In genomic region chr12:84842406-84843013, GRCh38 we compare ENCODE assay signal across 9 cellular contexts.
DNase-seq lines count a peak whose midpoint lies in the region; ATAC-seq, FAIRE-seq and TF ChIP-seq lines count a peak whose summit lies in the region.
"Had no signal": no experiment of that assay in that cellular context is flagged by ENCODE, and none has a peak within 500 bp of the region (broad histone marks: within the 10 kb centered on the region; RNA-seq: fewer than 3 reads in every experiment).

No MANE protein-coding gene starts in this region.

- in situ Hi-C loops in GM12878 (cut with MboI) (no loop called here), HepG2 (cut with HindIII; ENCODE audit: extremely low pct_ligation_motif_present, low pct_unique_long_range_greater_than_20kb) (no loop called here)

- CTCF ChIA-PET in GM12878 (lab: Yijun Ruan, JAX), result interaction anchor here (0.9 to 2.0 kb wide), 8 partner anchors 12 to 1019 kb away, joined by 3 to 7 read pairs (median 4); no protein-coding TSS in a partner anchor
- CTCF ChIA-PET in HepG2 (lab: Yijun Ruan, JAX; ENCODE audit: low intra/inter-chr PET ratio, low total read pairs), result no interaction called here

- FAIRE-seq in GM12878 (lab: Jason Lieb, UNC) (peak; percentile 44), HepG2 (lab: Jason Lieb, UNC) (no peak)

- WGBS in GM12878 (ENCODE audit: insufficient coverage, insufficient replicate concordance, low lambda C conversion rate, missing lambda C conversion rate), result 43% methylated on average over 2 of the region's 2 CpGs
- 4% methylated on average over 2 of the region's 2 CpGs for WGBS in HepG2 (ENCODE audit: low lambda C conversion rate)

- H3K4me1 ChIP-seq in GM12878 (ENCODE audit: control insufficient read depth, insufficient read depth, low read length) (no peaks in the 10 kb centered on the region), HepG2 (ENCODE audit: insufficient read depth, low read length) (no peaks in the 10 kb centered on the region)

- BruUV-seq in GM12878 (replicated peaks; lab: Mats Ljungman, UMichigan), result no TSS peak
- BruUV-seq in HepG2 (replicated peaks; lab: Mats Ljungman, UMichigan), result no TSS peak

- SMC1A ChIA-PET in GM12878 (lab: Charles Lee; ENCODE audit: uncharacterized antibody, unreplicated experiment), result interaction anchor here (1.4 kb wide), 1 partner anchor 35 kb away, joined by 3 read pairs; no protein-coding TSS in a partner anchor

- ATAC-seq in GM18861 (IDR thresholded peaks at IDR 0.05; ENCODE audit: unreplicated experiment) (peak; percentile 86), HG03095 (IDR thresholded peaks at IDR 0.05; ENCODE audit: unreplicated experiment) (peak; percentile 66), GM12878 (peak; percentile 65; the same call in 2 of the 3 replicates), HepG2 (peak; percentile 31; the same call in 1 of the 3 replicates)
- ATAC-seq: naive thymus-derived CD8-positive, alpha-beta T cell had no signal

- H2AFZ ChIP-seq in GM12878 (ENCODE audit: control insufficient read depth, low read depth, low read length) (no peak overlapping the region), HepG2 (ENCODE audit: low read length) (no peak overlapping the region)

- H3K9ac ChIP-seq in GM12878 (ENCODE audit: control insufficient read depth, insufficient read depth, low read length), result no peak overlapping the region
- no peak overlapping the region for H3K9ac ChIP-seq in HepG2 (ENCODE audit: insufficient read depth, low read depth, low read length)

- H4K20me1 ChIP-seq in GM12878 (ENCODE audit: control insufficient read depth, insufficient read depth), result no peaks in the 10 kb centered on the region
- H4K20me1 ChIP-seq in HepG2 (ENCODE audit: insufficient read depth, low read length), result no peaks in the 10 kb centered on the region

- TF ChIP-seq EP300 in GM12878 (IDR thresholded peaks at IDR 0.05; ENCODE audit: borderline replicate concordance in 1 of 2, control insufficient read depth in 1 of 2, low read depth in 2 of 2, low read length in 2 of 2) (no peak), HepG2 (IDR thresholded peaks at IDR 0.05; ENCODE audit: low read depth in 2 of 2, low read length in 2 of 2) (no peak), HepG2 (CRISPR knock-in tag; IDR thresholded peaks at IDR 0.05; ENCODE audit: borderline replicate concordance) (no peak)

- TF ChIP-seq POLR2A in GM12878 (IDR thresholded peaks at IDR 0.05; ENCODE audit: low read depth, low read length), result no peak
- no peak for TF ChIP-seq POLR2A in HepG2 (IDR thresholded peaks at IDR 0.05; ENCODE audit: insufficient read depth in 1 of 2, low read depth in 2 of 2, low read length in 2 of 2)

- TF ChIP-seq RAD21 in GM12878 (IDR thresholded peaks at IDR 0.05; ENCODE audit: insufficient read depth, low read depth, low read length), result peak; percentile 76
- no peak for TF ChIP-seq RAD21 in HepG2 (CRISPR knock-in tag; IDR thresholded peaks at IDR 0.05)

- POLR2A ChIA-PET in GM12878 (lab: Charles Lee), result no interaction called here
- POLR2A ChIA-PET in HepG2 (lab: Yijun Ruan, JAX), result no interaction called here

- DNase-seq in Ammon's horn (ENCODE audit: low spot score) (peak; percentile 56), NCI-H2227 treated with DMSO at 0.1 percent for 48 hours (lab: John Stamatoyannopoulos, UW) (peak; percentile 73), GM12878 (ENCODE audit: low read depth, low spot score) (no peak), HepG2 (ENCODE audit: low spot score) (peak; percentile 16), hepatic stellate cell (ENCODE audit: low spot score) (no peak)
- DNase-seq in activated CD4-positive, alpha-beta T cell treated with anti-CD3 and anti-CD28 coated beads, Interleukin-2, amount 50 U/mL, for 4 hours, result no peak

- no peaks in the 10 kb centered on the region for H3K36me3 ChIP-seq in GM12878 (ENCODE audit: control insufficient read depth in 2 of 2, insufficient read depth in 2 of 2, low read length in 1 of 2)
- H3K36me3 ChIP-seq in HepG2 (replicated peaks in 1 of 2; ENCODE audit: control insufficient read depth in 1 of 2, insufficient read depth in 2 of 2, low read length in 2 of 2), result no peaks in the 10 kb centered on the region

- H3K79me2 ChIP-seq in GM12878 (ENCODE audit: control insufficient read depth, insufficient read depth, low read length) (no peaks in the 10 kb centered on the region), HepG2 (ENCODE audit: insufficient read depth, low read length) (no peaks in the 10 kb centered on the region)

- H3K27me3 ChIP-seq in GM12878 (replicated peaks in 1 of 2; ENCODE audit: control insufficient read depth in 2 of 2, insufficient read depth in 2 of 2, low read length in 1 of 2), result no peaks in the 10 kb centered on the region
- H3K27me3 ChIP-seq in HepG2 (ENCODE audit: control insufficient read depth in 1 of 2, insufficient read depth in 2 of 2, low read length in 2 of 2), result no peaks in the 10 kb centered on the region

- RAD21 ChIA-PET in GM12878 (lab: Charles Lee; ENCODE audit: unreplicated experiment), result interaction anchor here (2.0 kb wide), 1 partner anchor 30 kb away, joined by 5 read pairs; no protein-coding TSS in a partner anchor

- H3K4me3 ChIP-seq in GM12878, result no peak overlapping the region
- H3K4me3 ChIP-seq in HepG2 (replicated peaks in 1 of 3; ENCODE audit: insufficient read depth in 1 of 3, low read depth in 2 of 3, low read length in 3 of 3), result no peak overlapping the region

- intact Hi-C loops in GM12878 (cut with micrococcal nuclease; ENCODE audit: unreplicated experiment), result no loop called here
- intact Hi-C loops in HepG2 (cut with micrococcal nuclease; ENCODE audit: unreplicated experiment), result loop anchor here (10.0 kb wide), 1 partner anchor 1838 kb away; no protein-coding TSS in a partner anchor

- H3K27ac ChIP-seq in GM12878 (ENCODE audit: control insufficient read depth, insufficient read depth) (no peak overlapping the region), HepG2 (ENCODE audit: extremely low read length, insufficient read depth, low read length) (no peak overlapping the region)

- peak; percentile 61 to 66 (median 61) for TF ChIP-seq CTCF in GM12878 (IDR thresholded peaks at IDR 0.05 in 2 of 3, conservative IDR thresholded peaks at IDR 0.05 in 1 of 3; ENCODE audit: control insufficient read depth in 2 of 3, extremely low read depth in 1 of 3, insufficient read depth in 1 of 3, low read depth in 3 of 3, low read length in 3 of 3)
- peak; percentile 63 for TF ChIP-seq CTCF in HepG2 (CRISPR knock-in tag; IDR thresholded peaks at IDR 0.05)

- H3K4me2 ChIP-seq in GM12878 (ENCODE audit: control insufficient read depth, insufficient read depth) (no peak overlapping the region), HepG2 (ENCODE audit: low read depth, low read length) (no peak overlapping the region)

- H3K9me3 ChIP-seq in GM12878 (replicated peaks; ENCODE audit: control insufficient read depth, insufficient read depth, low read length) (no peaks in the 10 kb centered on the region), HepG2 (ENCODE audit: low read length) (no peaks in the 10 kb centered on the region)

TF ChIP-seq in GM12878, 131 proteins besides CTCF, POLR2A, EP300 and RAD21:
- no peak for TF ChIP-seq ELK1 (IDR thresholded peaks at IDR 0.05; ENCODE audit: low read depth, low read length)
- peak; percentile 54 for TF ChIP-seq SMC3 (IDR thresholded peaks at IDR 0.05; ENCODE audit: borderline replicate concordance, low read length)

TF ChIP-seq in HepG2, 621 proteins besides CTCF, POLR2A, EP300 and RAD21 (continues in another document):
- TF ChIP-seq SMC3 (IDR thresholded peaks at IDR 0.05; ENCODE audit: low read length), result 0 out of 2 replicates have a peak, but pooled peaks have one; percentile 18
- no peak for TF ChIP-seq ZNF609 (CRISPR knock-in tag; IDR thresholded peaks at IDR 0.05; ENCODE audit: borderline replicate concordance)
- no peak for TF ChIP-seq ZKSCAN8 (CRISPR knock-in tag; IDR thresholded peaks at IDR 0.05; ENCODE audit: borderline replicate concordance)
- no peak for TF ChIP-seq XBP1 (CRISPR knock-in tag; IDR thresholded peaks at IDR 0.05)
- no peak for TF ChIP-seq XRCC5 (optimal IDR thresholded peaks at IDR 0.05; ENCODE audit: low read length)

Comparison
In these comparisons a context has a peak if more than half of its experiments do, and no peak if none do; other contexts are left out.
1. DNase-seq: peak in Ammon's horn (single experiment), NCI-H2227 treated with DMSO at 0.1 percent for 48 hours (single experiment) and HepG2 (single experiment); none in GM12878 (single experiment), hepatic stellate cell (single experiment) and activated CD4-positive, alpha-beta T cell treated with anti-CD3 and anti-CD28 coated beads, Interleukin-2, amount 50 U/mL, for 4 hours (0 of 2).
2. ATAC-seq: peak in every context shown above with its lines; median percentile 86 in GM18861; 66 in HG03095; 65 in GM12878; 31 in HepG2.